Comparison of ENCODE assay signal across 11 cellular contexts in genomic region chr2:169080250-169081035, GRCh38. TPM values are rescaled to one million over a fixed set of nuclear protein-coding genes. Genes with fewer than 3 reads are reported as not detected.
DNase-seq lines count a peak whose midpoint lies in the region; ATAC-seq and TF ChIP-seq lines count a peak whose summit lies in the region.
"Had no signal": no experiment of that assay in that cellular context is flagged by ENCODE, and none has a peak within 500 bp of the region (broad histone marks: within the 10 kb centered on the region; RNA-seq: fewer than 3 reads in every experiment).

No MANE protein-coding gene starts in this region.

- H3K79me1 ChIP-seq in neuronal stem cell (ENCODE audit: low read depth, low read length), result no peaks in the 10 kb centered on the region

- TF ChIP-seq CTCF in mammary epithelial cell (conservative IDR thresholded peaks at IDR 0.05 in 1 of 2, IDR thresholded peaks at IDR 0.05 in 1 of 2; ENCODE audit: extremely low read depth in 1 of 2, insufficient read depth in 1 of 2, low read depth in 1 of 2, low read length in 2 of 2) (no peak), breast epithelium (IDR thresholded peaks at IDR 0.05) (no peak), OCI-LY7 (conservative IDR thresholded peaks at IDR 0.05; ENCODE audit: low read length) (no peak)

- H3K4me2 ChIP-seq in mammary epithelial cell (ENCODE audit: insufficient read depth, low read depth, low read length) (no peak overlapping the region), OCI-LY7 (ENCODE audit: low read length) (no peak overlapping the region), neuronal stem cell (ENCODE audit: insufficient read depth, low read length, poor library complexity, severe bottlenecking) (no peak overlapping the region)

- no peak overlapping the region for H3K4me3 ChIP-seq in mammary epithelial cell (replicated peaks in 1 of 3; ENCODE audit: insufficient read depth in 1 of 3, low read depth in 2 of 3, low read length in 3 of 3)
- H3K4me3 ChIP-seq in breast epithelium, result no peak overlapping the region
- no peak overlapping the region for H3K4me3 ChIP-seq in OCI-LY7 (ENCODE audit: low read depth, low read length, poor library complexity, severe bottlenecking)
- no peak overlapping the region for H3K4me3 ChIP-seq in neuronal stem cell (ENCODE audit: low read length in 2 of 2)
- H3K4me3 ChIP-seq: dorsolateral prefrontal cortex had no signal

- no peak overlapping the region for H2BK15ac ChIP-seq in neuronal stem cell (ENCODE audit: low read length)

- H3K27ac Mint-ChIP-seq in stimulated activated memory B cell treated with anti-CD40 and anti-IgM and Interleukin-4, amounts not matched to agents 10 μg/mL and 1 μg/mL and 100 μg/mL, for 72 hours, result no peak overlapping the region

- dilution Hi-C loops in mammary epithelial cell (cut with HindIII; ENCODE audit: low sequenced_read_pairs), result no loop called here

- POLR2A ChIA-PET in OCI-LY7 (lab: Charles Lee), result interaction anchor here (0.7 to 1.5 kb wide), 3 partner anchors 19 to 40 kb away, joined by 3 read pairs; no protein-coding TSS in a partner anchor

- H3K23ac ChIP-seq in neuronal stem cell (ENCODE audit: low read depth, low read length, poor library complexity), result no peak overlapping the region

- H3K4me1 ChIP-seq in mammary epithelial cell (ENCODE audit: insufficient read depth, low read length), result peaks cover 7% of the 10 kb centered on the region
- no peaks in the 10 kb centered on the region for H3K4me1 ChIP-seq in breast epithelium
- peaks cover 6% of the 10 kb centered on the region for H3K4me1 ChIP-seq in OCI-LY7 (ENCODE audit: insufficient read depth, low read length, poor library complexity, severe bottlenecking)
- H3K4me1 ChIP-seq in neuronal stem cell (ENCODE audit: control insufficient read depth in 2 of 2, insufficient read depth in 1 of 2, low read depth in 1 of 2, low read length in 2 of 2), result no peaks in the 10 kb centered on the region

- WGBS in mammary epithelial cell (ENCODE audit: low coverage, missing lambda C conversion rate), result 76% methylated on average over 2 of the region's 2 CpGs
- no CpG with 5 or more reads among the region's 2 CpGs for WGBS in neuronal stem cell (ENCODE audit: extremely low coverage in 2 of 2, insufficient read length in 2 of 2, insufficient replicate concordance in 1 of 2), 2 donors

- H3K9ac ChIP-seq in mammary epithelial cell (ENCODE audit: insufficient read depth, low read length) (no peak overlapping the region), neuronal stem cell (ENCODE audit: low read depth, low read length, poor library complexity) (no peak overlapping the region)

- intact Hi-C loops in mammary epithelial cell (cut with micrococcal nuclease), result no loop called here
- intact Hi-C loops in breast epithelium (cut with DNase I; ENCODE audit: low total_unique reads), result no loop called here
- intact Hi-C loops in OCI-LY7 (cut with micrococcal nuclease; ENCODE audit: unreplicated experiment), result no loop called here

- peak; percentile 87 for ATAC-seq in HG03045 (IDR thresholded peaks at IDR 0.05; ENCODE audit: unreplicated experiment)
- peak; percentile 91 for ATAC-seq in stimulated activated memory B cell treated with anti-CD40 and anti-IgM and Interleukin-4, amounts not matched to agents 10 μg/mL and 1 μg/mL and 100 μg/mL, for 72 hours

- H2AK5ac ChIP-seq in neuronal stem cell (ENCODE audit: low read depth, low read length), result no peak overlapping the region

- H3K27me3 ChIP-seq in mammary epithelial cell (ENCODE audit: insufficient read depth, low read length) (no peaks in the 10 kb centered on the region), breast epithelium (no peaks in the 10 kb centered on the region), neuronal stem cell (ENCODE audit: control insufficient read depth in 3 of 3, insufficient read depth in 3 of 3, low read depth in 1 of 3, low read length in 3 of 3) (peaks cover 0 to 24% (median 0%) of the 10 kb centered on the region in 3 experiments)
- H3K27me3 ChIP-seq: dorsolateral prefrontal cortex had no signal

- no peak overlapping the region for H3K14ac ChIP-seq in neuronal stem cell (ENCODE audit: low read length)

- H3K4me1 Mint-ChIP-seq in stimulated activated memory B cell treated with anti-CD40 and anti-IgM and Interleukin-4, amounts not matched to agents 10 μg/mL and 1 μg/mL and 100 μg/mL, for 72 hours, result no peaks in the 10 kb centered on the region

- CTCF ChIA-PET in mammary epithelial cell (lab: Charles Lee; ENCODE audit: low non-redundant PET), result no interaction called here
- CTCF ChIA-PET in OCI-LY7 (lab: Charles Lee; ENCODE audit: unreplicated experiment), result no interaction called here

- H3K18ac ChIP-seq in neuronal stem cell (ENCODE audit: low read length), result no peak overlapping the region

- H3K79me2 ChIP-seq in mammary epithelial cell (ENCODE audit: insufficient read depth, low read length), result no peaks in the 10 kb centered on the region
- no peaks in the 10 kb centered on the region for H3K79me2 ChIP-seq in OCI-LY7 (ENCODE audit: insufficient read depth, low read depth, low read length)

- H3K36me3 Mint-ChIP-seq in stimulated activated memory B cell treated with anti-CD40 and anti-IgM and Interleukin-4, amounts not matched to agents 10 μg/mL and 1 μg/mL and 100 μg/mL, for 72 hours, result no peaks in the 10 kb centered on the region

- DNase-seq in mammary epithelial cell, result peak; percentile 53
- no peak for DNase-seq in breast epithelium (ENCODE audit: low spot score in 2 of 2)
- DNase-seq in OCI-LY7 (ENCODE audit: low spot score), result peak; percentile 24
- DNase-seq in activated CD8-positive, alpha-beta memory T cell treated with anti-CD3 and anti-CD28 coated beads, Interleukin-2, amount 50 U/mL, for 4 hours, result no peak
- DNase-seq in middle frontal gyrus (ENCODE audit: extremely low spot score, low spot score), result no peak
- DNase-seq in neuronal stem cell (ENCODE audit: low spot score), result no peak
- DNase-seq: dorsolateral prefrontal cortex, mesendoderm had no signal

- H2BK5ac ChIP-seq in neuronal stem cell (ENCODE audit: low read length), result no peak overlapping the region

- H2AFZ ChIP-seq in mammary epithelial cell (ENCODE audit: low read depth, low read length), result peak overlapping the region; percentile 55
- H2AFZ ChIP-seq in OCI-LY7 (ENCODE audit: low read length), result no peak overlapping the region
- H2AFZ ChIP-seq in neuronal stem cell (ENCODE audit: low read length), result no peak overlapping the region

- H3K27ac ChIP-seq in mammary epithelial cell (ENCODE audit: insufficient read depth, low read depth, low read length) (no peak overlapping the region), breast epithelium (no peak overlapping the region), OCI-LY7 (ENCODE audit: low read depth, low read length, poor library complexity, severe bottlenecking) (no peak overlapping the region), neuronal stem cell (replicated peaks; ENCODE audit: low read length) (no peak overlapping the region)

- H2BK120ac ChIP-seq in neuronal stem cell (ENCODE audit: low read depth, low read length), result no peak overlapping the region

- TF ChIP-seq POLR2A in breast epithelium (IDR thresholded peaks at IDR 0.05), result no peak

- H3K4me3 Mint-ChIP-seq in stimulated activated memory B cell treated with anti-CD40 and anti-IgM and Interleukin-4, amounts not matched to agents 10 μg/mL and 1 μg/mL and 100 μg/mL, for 72 hours, result no peak overlapping the region

- H4K91ac ChIP-seq in neuronal stem cell (ENCODE audit: low read depth, low read length, poor library complexity), result no peak overlapping the region

- no peak overlapping the region for H4K8ac ChIP-seq in neuronal stem cell (ENCODE audit: low read depth, low read length)

- H4K20me1 ChIP-seq in mammary epithelial cell (ENCODE audit: insufficient read depth, low read length) (no peaks in the 10 kb centered on the region), OCI-LY7 (ENCODE audit: insufficient read depth, low read length) (no peaks in the 10 kb centered on the region)

- no peaks in the 10 kb centered on the region for H3K36me3 ChIP-seq in mammary epithelial cell (ENCODE audit: insufficient read depth, low read length)
- no peaks in the 10 kb centered on the region for H3K36me3 ChIP-seq in breast epithelium
- H3K36me3 ChIP-seq in OCI-LY7 (ENCODE audit: insufficient read depth, low read length), result no peaks in the 10 kb centered on the region
- no peaks in the 10 kb centered on the region for H3K36me3 ChIP-seq in neuronal stem cell (replicated peaks in 1 of 2; ENCODE audit: control insufficient read depth in 2 of 2, insufficient read depth in 2 of 2, low read length in 2 of 2)

- in situ Hi-C loops in mammary epithelial cell (cut with MboI; ENCODE audit: low sequenced_read_pairs in 2 of 2), result no loop called here

- H3K9me3 Mint-ChIP-seq in stimulated activated memory B cell treated with anti-CD40 and anti-IgM and Interleukin-4, amounts not matched to agents 10 μg/mL and 1 μg/mL and 100 μg/mL, for 72 hours, result no peaks in the 10 kb centered on the region

- H3K27me3 Mint-ChIP-seq in stimulated activated memory B cell treated with anti-CD40 and anti-IgM and Interleukin-4, amounts not matched to agents 10 μg/mL and 1 μg/mL and 100 μg/mL, for 72 hours, result no peaks in the 10 kb centered on the region

- no peaks in the 10 kb centered on the region for H3K9me2 ChIP-seq in OCI-LY7 (ENCODE audit: insufficient read depth, low read length)

- H3K9me3 ChIP-seq in mammary epithelial cell (replicated peaks; ENCODE audit: insufficient read depth, low read length) (no peaks in the 10 kb centered on the region), breast epithelium (no peaks in the 10 kb centered on the region), OCI-LY7 (ENCODE audit: low read length) (no peaks in the 10 kb centered on the region), neuronal stem cell (replicated peaks in 1 of 2; ENCODE audit: control insufficient read depth in 2 of 2, insufficient read depth in 1 of 2, low read depth in 1 of 2, low read length in 2 of 2) (no peaks in the 10 kb centered on the region)

- no peak overlapping the region for H2BK12ac ChIP-seq in neuronal stem cell (ENCODE audit: low read length)

- no peak overlapping the region for H3K4ac ChIP-seq in neuronal stem cell (ENCODE audit: low read length)

- BruUV-seq in mammary epithelial cell (replicated peaks; lab: Mats Ljungman, UMichigan) (no TSS peak), OCI-LY7 (replicated peaks; lab: Mats Ljungman, UMichigan) (no TSS peak)

RNA-seq across cellular contexts. Expression of gene DHRS9, which starts 11.1 kb away (rescaled TPM):
- total RNA-seq in mammary epithelial cell (not detected), breast epithelium (1 to 10 TPM in 2 of 3 donors, under 1 TPM in 1; 0.73 to 7.8 (median 3.3) TPM), OCI-LY7 (2022) (0.59 TPM in 1 of 2 replicates, not detected in the other)
- polyA plus RNA-seq in mammary epithelial cell, result 0.36 TPM
- polyA minus RNA-seq in mammary epithelial cell, result not detected
- total RNA-seq in OCI-LY7 (2014; rRNA removed; shearing (Covaris generic)), result not detected in 2 replicates
- polyA plus RNA-seq in neuronal stem cell (2013, experiment 1 of 2), result not detected
- not detected for polyA plus RNA-seq in neuronal stem cell (2013, experiment 2 of 2)
- polyA plus RNA-seq: AG04450 had no signal

RNA-seq across cellular contexts. Expression of gene ABCB11, which starts 49.3 kb away (rescaled TPM):
- total RNA-seq in mammary epithelial cell, result not detected
- not detected for polyA plus RNA-seq in mammary epithelial cell
- not detected for polyA minus RNA-seq in mammary epithelial cell
- 10 to 100 TPM in 1 of 3 donors, under 1 TPM in 2; under 0.01 to 18.4 (median 0.66) TPM for total RNA-seq in breast epithelium
- total RNA-seq in OCI-LY7 (2014; rRNA removed; shearing (Covaris generic)), result not detected in 2 replicates
- total RNA-seq in OCI-LY7 (2022), result 0.04 TPM in 1 of 2 replicates, not detected in the other
- 0.07 TPM for polyA plus RNA-seq in neuronal stem cell (2013, experiment 1 of 2)
- polyA plus RNA-seq in neuronal stem cell (2013, experiment 2 of 2), result 0.06 TPM
- polyA plus RNA-seq: AG04450 had no signal

Comparison
In these comparisons a context has a peak if more than half of its experiments do, and no peak if none do; other contexts are left out.
1. DNase-seq: peak in mammary epithelial cell (single experiment) and OCI-LY7 (single experiment); none in breast epithelium (0 of 2), activated CD8-positive, alpha-beta memory T cell treated with anti-CD3 and anti-CD28 coated beads, Interleukin-2, amount 50 U/mL, for 4 hours (single experiment), middle frontal gyrus (single experiment) and neuronal stem cell (single experiment).